ENCODE assay signal across 3 cellular contexts in genomic region chr7:141537906-141538305, GRCh38.
"Had no signal": no experiment of that assay in that cellular context is flagged by ENCODE, and none has a peak within 500 bp of the region (broad histone marks: within the 10 kb centered on the region; RNA-seq: fewer than 3 reads in every experiment).

No MANE protein-coding gene starts in this region.

- ATAC-seq: GM12878 had no signal

- H3K4me3 ChIP-seq: GM12878 had no signal

- DNase-seq: GDM1, GF-D8 had no signal
